In genomic region chr12:12741705-12742104, GRCh38 we compare ENCODE assay signal across 1 cellular context.
TF ChIP-seq lines count a peak whose summit lies in the region.

No MANE protein-coding gene starts in this region.

TF ChIP-seq in endothelial cell of umbilical vein, 7 proteins besides CTCF, POLR2A, EP300 and RAD21:
- TF ChIP-seq MYC (IDR thresholded peaks at IDR 0.05; ENCODE audit: low read depth, low read length) = no peak
- TF ChIP-seq FOS (IDR thresholded peaks at IDR 0.05; ENCODE audit: borderline replicate concordance, insufficient read depth, low read length) = no peak
- no peak for TF ChIP-seq POLR2AphosphoS5 (IDR thresholded peaks at IDR 0.05; ENCODE audit: insufficient read depth, low read depth, low read length)
- TF ChIP-seq MAX (IDR thresholded peaks at IDR 0.05; ENCODE audit: insufficient read depth, insufficient read length) = no peak
- no peak for TF ChIP-seq JUN (IDR thresholded peaks at IDR 0.05; ENCODE audit: borderline replicate concordance, insufficient read depth, insufficient read length, low read depth)
- TF ChIP-seq GATA2 (IDR thresholded peaks at IDR 0.05; ENCODE audit: insufficient read depth, insufficient read length, low read depth, low read length) = no peak
- TF ChIP-seq EZH2 (IDR thresholded peaks at IDR 0.05; ENCODE audit: borderline replicate concordance, low read depth, low read length, severe bottlenecking) = no peak
